11 cellular contexts compared by ENCODE assay signal in genomic region chr14:78207414-78207813, GRCh38.
"Had no signal": no experiment of that assay in that cellular context is flagged by ENCODE, and none has a peak within 500 bp of the region (broad histone marks: within the 10 kb centered on the region; RNA-seq: fewer than 3 reads in every experiment).

No MANE protein-coding gene starts in this region.

- H3K4me3 ChIP-seq: GM23248, GM23338, HAP-1 had no signal

- H3K27ac ChIP-seq: GM23248 had no signal

- H3K27ac Mint-ChIP-seq: GM23338, H9, HFFc6 had no signal

- H3K4me3 Mint-ChIP-seq: GM23338, H9, HFFc6 had no signal

- H3K36me3 ChIP-seq: HAP-1 had no signal

- ATAC-seq: GM23338, HCT116 had no signal

- H3K9me3 ChIP-seq: HAP-1 had no signal

- H3K4me1 ChIP-seq: HAP-1 had no signal

- FAIRE-seq: H1, H54 had no signal

- DNase-seq: GM23248, GOT3, H7, H9, HCEC 1CT, HFFc6 had no signal
